ENCODE assay signal across 1 cellular context in the genomic region with DNA sequence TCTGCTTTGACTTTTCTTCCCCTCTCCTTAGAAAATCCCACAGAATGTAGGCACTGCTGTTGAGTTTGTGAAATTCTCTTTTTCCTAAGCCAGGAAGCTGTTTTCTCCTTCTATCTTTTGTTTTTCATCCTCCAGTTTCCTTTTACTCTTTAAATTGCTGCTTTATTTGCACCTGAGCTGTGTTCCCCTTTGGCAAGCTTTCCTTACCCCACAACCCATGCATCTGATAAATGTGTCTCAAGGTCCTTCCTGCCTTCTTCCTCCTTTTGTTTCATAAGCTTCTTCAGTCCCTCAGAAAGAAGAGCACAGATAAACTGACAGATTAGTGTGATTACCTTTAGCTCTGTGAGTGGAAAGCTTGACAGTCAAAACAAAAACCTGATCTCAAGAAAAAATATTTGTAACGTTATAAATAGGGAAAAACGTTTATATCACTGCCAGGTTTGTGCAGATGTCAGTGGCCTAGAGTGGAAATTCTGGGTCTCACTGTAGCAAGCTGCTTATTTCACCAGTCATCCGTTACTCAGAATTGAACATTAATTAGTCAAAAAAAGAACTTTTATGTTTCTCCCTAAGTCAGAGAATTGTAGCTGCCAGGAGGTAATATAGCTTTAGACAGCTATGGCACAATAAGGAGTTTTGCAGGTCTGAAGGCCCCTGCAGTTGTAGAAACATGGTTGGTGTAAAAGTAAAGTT.
TF ChIP-seq lines count a peak whose summit lies in the region.

No MANE protein-coding gene starts in this region.

TF ChIP-seq in GM12878, 131 proteins besides CTCF, POLR2A, EP300 and RAD21:
- TF ChIP-seq KDM1A (IDR thresholded peaks at IDR 0.05; ENCODE audit: borderline replicate concordance): no peak
- TF ChIP-seq TARDBP (IDR thresholded peaks at IDR 0.05; ENCODE audit: borderline replicate concordance): no peak
- TF ChIP-seq, protein P1, sequence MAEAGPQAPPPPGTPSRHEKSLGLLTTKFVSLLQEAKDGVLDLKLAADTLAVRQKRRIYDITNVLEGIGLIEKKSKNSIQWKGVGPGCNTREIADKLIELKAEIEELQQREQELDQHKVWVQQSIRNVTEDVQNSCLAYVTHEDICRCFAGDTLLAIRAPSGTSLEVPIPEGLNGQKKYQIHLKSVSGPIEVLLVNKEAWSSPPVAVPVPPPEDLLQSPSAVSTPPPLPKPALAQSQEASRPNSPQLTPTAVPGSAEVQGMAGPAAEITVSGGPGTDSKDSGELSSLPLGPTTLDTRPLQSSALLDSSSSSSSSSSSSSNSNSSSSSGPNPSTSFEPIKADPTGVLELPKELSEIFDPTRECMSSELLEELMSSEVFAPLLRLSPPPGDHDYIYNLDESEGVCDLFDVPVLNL (IDR thresholded peaks at IDR 0.05; ENCODE audit: low read depth, low read length): no peak
- TF ChIP-seq ZNF384 (IDR thresholded peaks at IDR 0.05; ENCODE audit: borderline replicate concordance, low read depth, low read length): no peak
- TF ChIP-seq, protein P2, sequence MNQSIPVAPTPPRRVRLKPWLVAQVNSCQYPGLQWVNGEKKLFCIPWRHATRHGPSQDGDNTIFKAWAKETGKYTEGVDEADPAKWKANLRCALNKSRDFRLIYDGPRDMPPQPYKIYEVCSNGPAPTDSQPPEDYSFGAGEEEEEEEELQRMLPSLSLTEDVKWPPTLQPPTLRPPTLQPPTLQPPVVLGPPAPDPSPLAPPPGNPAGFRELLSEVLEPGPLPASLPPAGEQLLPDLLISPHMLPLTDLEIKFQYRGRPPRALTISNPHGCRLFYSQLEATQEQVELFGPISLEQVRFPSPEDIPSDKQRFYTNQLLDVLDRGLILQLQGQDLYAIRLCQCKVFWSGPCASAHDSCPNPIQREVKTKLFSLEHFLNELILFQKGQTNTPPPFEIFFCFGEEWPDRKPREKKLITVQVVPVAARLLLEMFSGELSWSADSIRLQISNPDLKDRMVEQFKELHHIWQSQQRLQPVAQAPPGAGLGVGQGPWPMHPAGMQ (IDR thresholded peaks at IDR 0.05; ENCODE audit: borderline replicate concordance): no peak
- TF ChIP-seq ASH2L (IDR thresholded peaks at IDR 0.05; ENCODE audit: borderline replicate concordance, low read depth): no peak
